8 cellular contexts compared by ENCODE assay signal in the genomic region with DNA sequence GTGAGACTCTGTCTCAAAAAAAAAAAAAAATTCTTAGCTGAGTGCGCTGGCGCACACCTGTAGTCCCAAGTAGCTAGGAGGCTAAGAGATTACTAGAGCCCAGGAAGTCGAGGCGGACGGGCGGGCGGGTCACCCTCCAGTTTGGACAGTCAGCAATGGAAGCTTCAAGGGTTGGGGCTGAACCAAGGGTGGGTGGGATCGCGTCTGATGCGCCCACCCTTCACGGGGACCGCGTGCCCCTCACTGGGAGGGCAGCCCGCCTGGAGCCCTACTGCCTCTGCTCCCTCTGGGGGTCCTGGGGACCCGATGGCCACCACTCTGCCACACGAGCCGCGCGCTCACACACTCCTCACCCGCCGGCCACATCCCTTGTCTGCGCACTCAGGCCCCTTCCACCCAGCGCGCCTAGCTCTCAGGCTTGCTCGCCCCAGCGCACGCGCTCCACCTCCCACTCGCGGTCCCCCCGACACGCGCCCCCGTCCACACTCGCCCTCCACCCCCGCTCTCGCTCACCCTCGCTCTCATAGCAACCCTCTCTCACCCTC. TPM values are rescaled to one million over a fixed set of nuclear protein-coding genes. Genes with fewer than 3 reads are reported as not detected.
DNase-seq lines count a peak whose midpoint lies in the region; ATAC-seq, FAIRE-seq and TF ChIP-seq lines count a peak whose summit lies in the region.

No MANE protein-coding gene starts in this region.

- CTCF ChIA-PET in GM12878 (lab: Yijun Ruan, JAX) = no interaction called here

- H3K27me3 Mint-ChIP-seq in activated CD4-positive, alpha-beta T cell treated with anti-CD3 and anti-CD28 coated beads, Interleukin-2, amount 10 ng/mL, durations not matched to agents 24 days and 14 days = no peaks in the 10 kb centered on the region
- no peaks in the 10 kb centered on the region for H3K27me3 Mint-ChIP-seq in type B pancreatic cell

- H3K36me3 ChIP-seq in GM12878 (ENCODE audit: control insufficient read depth in 2 of 2, insufficient read depth in 2 of 2, low read length in 1 of 2) (no peaks in the 10 kb centered on the region), lower lobe of right lung (no peaks in the 10 kb centered on the region)

- no peak for TF ChIP-seq RAD21 in GM12878 (IDR thresholded peaks at IDR 0.05; ENCODE audit: insufficient read depth, low read depth, low read length)

- peaks cover 19% of the 10 kb centered on the region for H3K79me2 ChIP-seq in GM12878 (ENCODE audit: control insufficient read depth, insufficient read depth, low read length)

- BruUV-seq in GM12878 (replicated peaks; lab: Mats Ljungman, UMichigan) = TSS peak; percentile 76

- peaks cover 18% of the 10 kb centered on the region for H3K4me1 Mint-ChIP-seq in activated CD4-positive, alpha-beta T cell treated with anti-CD3 and anti-CD28 coated beads, Interleukin-2, amount 10 ng/mL, durations not matched to agents 24 days and 14 days
- H3K4me1 Mint-ChIP-seq in type B pancreatic cell (ENCODE audit: unreplicated experiment) = peaks cover 11% of the 10 kb centered on the region

- under 1% methylated on average over 21 of the region's 38 CpGs for WGBS in GM12878 (ENCODE audit: insufficient coverage, insufficient replicate concordance, low lambda C conversion rate, missing lambda C conversion rate)

- FAIRE-seq in GM12878 (lab: Jason Lieb, UNC) = no peak

- SMC1A ChIA-PET in GM12878 (lab: Charles Lee; ENCODE audit: uncharacterized antibody, unreplicated experiment) = no interaction called here

- peak overlapping the region; percentile 94 for H3K27ac Mint-ChIP-seq in activated CD4-positive, alpha-beta T cell treated with anti-CD3 and anti-CD28 coated beads, Interleukin-2, amount 10 ng/mL, durations not matched to agents 24 days and 14 days
- H3K27ac Mint-ChIP-seq in type B pancreatic cell = no peak overlapping the region

- peak overlapping the region; percentile 97 for H3K4me3 Mint-ChIP-seq in activated CD4-positive, alpha-beta T cell treated with anti-CD3 and anti-CD28 coated beads, Interleukin-2, amount 10 ng/mL, durations not matched to agents 24 days and 14 days
- H3K4me3 Mint-ChIP-seq in type B pancreatic cell = peak overlapping the region; percentile 91

- POLR2A ChIA-PET in GM12878 (lab: Charles Lee) = interaction anchor here (0.6 to 1.3 kb wide), 6 partner anchors 15 to 705 kb away, joined by 3 to 7 read pairs (median 3); a partner anchor contains a TSS

- peak; percentile 64 for DNase-seq in activated CD4-positive, alpha-beta T cell treated with anti-CD3 and anti-CD28 coated beads, Interleukin-2, amount 10 ng/mL, durations not matched to agents 24 days and 14 days
- no peak for DNase-seq in activated CD4-positive, alpha-beta T cell treated with anti-CD3 and anti-CD28 coated beads for 1 hour
- DNase-seq in LNCaP clone FGC (ENCODE audit: low read depth) (no peak), GM12878 (ENCODE audit: low read depth, low spot score) (no peak), lower lobe of right lung (no peak), type B pancreatic cell (ENCODE audit: extremely low spot score, unreplicated experiment) (no peak), NCI-H1417 treated with DMSO at 0.1 percent for 48 hours (lab: John Stamatoyannopoulos, UW) (no peak)
- DNase-seq in activated effector memory CD4-positive, alpha-beta T cell treated with Interleukin-2 at 50 U/mL for 16 hours = no peak

- no peaks in the 10 kb centered on the region for H3K27me3 ChIP-seq in GM12878 (replicated peaks in 1 of 2; ENCODE audit: control insufficient read depth in 2 of 2, insufficient read depth in 2 of 2, low read length in 1 of 2)
- H3K27me3 ChIP-seq in lower lobe of right lung (ENCODE audit: low read depth) = no peaks in the 10 kb centered on the region

- intact Hi-C loops in activated CD4-positive, alpha-beta T cell treated with anti-CD3 and anti-CD28 coated beads, Interleukin-2, amount 10 ng/mL, durations not matched to agents 24 days and 14 days (cut with micrococcal nuclease) = loop anchor here (2.0 kb wide), 2 partner anchors 33 to 61 kb away; no protein-coding TSS in a partner anchor
- intact Hi-C loops in GM12878 (cut with micrococcal nuclease; ENCODE audit: unreplicated experiment) = loop anchor here (5.0 kb wide), 1 partner anchor 68 kb away; a partner anchor contains a TSS
- intact Hi-C loops in lower lobe of right lung (cut with DNase I) = no loop called here

- in situ Hi-C loops in GM12878 (cut with MboI) = no loop called here

- H3K27ac ChIP-seq in GM12878 (ENCODE audit: control insufficient read depth, insufficient read depth) = peak overlapping the region; percentile 52
- H3K27ac ChIP-seq in lower lobe of right lung = peak overlapping the region; percentile 90

- peak overlapping the region; percentile 94 for H3K4me3 ChIP-seq in LNCaP clone FGC (ENCODE audit: low read depth, low read length)
- H3K4me3 ChIP-seq in GM12878 = peak overlapping the region; percentile 100
- H3K4me3 ChIP-seq in lower lobe of right lung = peak overlapping the region; percentile 81

- no peaks in the 10 kb centered on the region for H4K20me1 ChIP-seq in GM12878 (ENCODE audit: control insufficient read depth, insufficient read depth)

- ATAC-seq in GM12878 = peak; percentile 51
- ATAC-seq in lower lobe of right lung = peak; percentile 18 to 38

- peak overlapping the region; percentile 81 for H3K4me2 ChIP-seq in GM12878 (ENCODE audit: control insufficient read depth, insufficient read depth)

- peaks cover 23% of the 10 kb centered on the region for H3K4me1 ChIP-seq in GM12878 (ENCODE audit: control insufficient read depth, insufficient read depth, low read length)
- H3K4me1 ChIP-seq in lower lobe of right lung = peaks cover 17% of the 10 kb centered on the region

- H3K9ac ChIP-seq in GM12878 (ENCODE audit: control insufficient read depth, insufficient read depth, low read length) = peak overlapping the region; percentile 77

- no peaks in the 10 kb centered on the region for H3K9me3 Mint-ChIP-seq in activated CD4-positive, alpha-beta T cell treated with anti-CD3 and anti-CD28 coated beads, Interleukin-2, amount 10 ng/mL, durations not matched to agents 24 days and 14 days
- no peaks in the 10 kb centered on the region for H3K9me3 Mint-ChIP-seq in type B pancreatic cell

- RAD21 ChIA-PET in GM12878 (lab: Charles Lee; ENCODE audit: unreplicated experiment) = interaction anchor here (0.8 kb wide), 1 partner anchor 15 kb away, joined by 3 read pairs; a partner anchor contains a TSS

- TF ChIP-seq CTCF in LNCaP clone FGC (IDR thresholded peaks at IDR 0.05; ENCODE audit: control insufficient read depth, extremely low read depth, insufficient read depth) (no peak), GM12878 (IDR thresholded peaks at IDR 0.05 in 2 of 3, conservative IDR thresholded peaks at IDR 0.05 in 1 of 3; ENCODE audit: control insufficient read depth in 2 of 3, extremely low read depth in 1 of 3, insufficient read depth in 1 of 3, low read depth in 3 of 3, low read length in 3 of 3) (no peak), lower lobe of right lung (IDR thresholded peaks at IDR 0.05) (no peak), type B pancreatic cell (conservative IDR thresholded peaks at IDR 0.05) (no peak)

- no peak for TF ChIP-seq POLR2A in GM12878 (IDR thresholded peaks at IDR 0.05; ENCODE audit: low read depth, low read length)

- no peak for TF ChIP-seq EP300 in GM12878 (IDR thresholded peaks at IDR 0.05; ENCODE audit: borderline replicate concordance in 1 of 2, control insufficient read depth in 1 of 2, low read depth in 2 of 2, low read length in 2 of 2)

- H3K9me3 ChIP-seq in GM12878 (replicated peaks; ENCODE audit: control insufficient read depth, insufficient read depth, low read length) (no peaks in the 10 kb centered on the region), lower lobe of right lung (no peaks in the 10 kb centered on the region)

- peak overlapping the region; percentile 87 for H2AFZ ChIP-seq in GM12878 (ENCODE audit: control insufficient read depth, low read depth, low read length)

- peaks cover 8% of the 10 kb centered on the region for H3K36me3 Mint-ChIP-seq in activated CD4-positive, alpha-beta T cell treated with anti-CD3 and anti-CD28 coated beads, Interleukin-2, amount 10 ng/mL, durations not matched to agents 24 days and 14 days (ENCODE audit: low read depth)
- H3K36me3 Mint-ChIP-seq in type B pancreatic cell = no peaks in the 10 kb centered on the region

RNA-seq across cellular contexts. Expression of a gene that starts 0.5 kb away (rescaled TPM):
- 99.7 and 109 TPM in 2 replicates for total RNA-seq in activated CD4-positive, alpha-beta T cell treated with anti-CD3 and anti-CD28 coated beads, Interleukin-2, amount 10 ng/mL, durations not matched to agents 24 days and 14 days
- 35.6 and 47.2 TPM in 2 replicates for total RNA-seq in GM12878 (2013; cell fraction: nucleolus; rRNA removed)
- total RNA-seq in GM12878 (2014; rRNA removed) = 20.7 and 30.2 TPM in 2 replicates
- total RNA-seq in GM12878 (2014; rRNA removed; fragmentation: Illumina TruSeq; extraction: Trizol) = 15.5 and 16.7 TPM in 2 replicates
- total RNA-seq in GM12878 (2021) = 48.5 and 54.2 TPM in 2 replicates
- 17.6 TPM for polyA plus RNA-seq in GM12878 (2011; ENCODE audit: low read depth)
- polyA plus RNA-seq in GM12878 (2011; rRNA removed) = 15.5 and 30.1 TPM in 2 replicates
- polyA plus RNA-seq in GM12878 (2011; cell fraction: cytosol; rRNA removed) = 45.8 and 56.7 TPM in 2 replicates
- polyA plus RNA-seq in GM12878 (2011; cell fraction: nucleus; rRNA removed) = 53.3 and 64.0 TPM in 2 replicates
- 30.5 and 35.3 TPM in 2 replicates for polyA plus RNA-seq in GM12878 (2012)
- 11.1 and 20.2 TPM in 2 replicates for polyA plus RNA-seq in GM12878 (2014; fragmentation: Illumina TruSeq; extraction: Trizol)
- polyA plus RNA-seq in GM12878 (2014; fragmentation: Nextera tagmentation; extraction: Ambion mirVana) = 10 to 100 TPM in 1 of 2 experiments, 1 to 10 TPM in 1; 4.8 to 10.1 TPM
- polyA plus RNA-seq in GM12878 (2014; rRNA removed) = 38.9 and 40.2 TPM in 2 replicates
- 10 to 100 TPM; 63.3 to 75.2 TPM for polyA plus RNA-seq in GM12878 (2016; fragmentation: Nextera tagmentation; extraction: Ambion mirVana)
- polyA minus RNA-seq in GM12878 (2011; rRNA and poly(A)+ RNA removed) = 36.6 and 44.7 TPM in 2 replicates
- polyA minus RNA-seq in GM12878 (2011; cell fraction: cytosol; rRNA and poly(A)+ RNA removed) = 19.8 and 21.9 TPM in 2 replicates
- 18.6 and 24.4 TPM in 2 replicates for polyA minus RNA-seq in GM12878 (2011; cell fraction: nucleus; rRNA and poly(A)+ RNA removed)
- total RNA-seq in lower lobe of right lung = 65.0 TPM
- total RNA-seq in type B pancreatic cell (ENCODE audit: low replicate concordance) = 98.9 and 100 TPM in 2 replicates

RNA-seq across cellular contexts. Expression of a gene that starts 15.6 kb away (rescaled TPM):
- 51.4 and 53.8 TPM in 2 replicates for total RNA-seq in activated CD4-positive, alpha-beta T cell treated with anti-CD3 and anti-CD28 coated beads, Interleukin-2, amount 10 ng/mL, durations not matched to agents 24 days and 14 days
- total RNA-seq in GM12878 (2013; cell fraction: nucleolus; rRNA removed) = 81.6 and 92.4 TPM in 2 replicates
- total RNA-seq in GM12878 (2014; rRNA removed) (12.8 and 15.1 TPM in 2 replicates), GM12878 (2014; rRNA removed; fragmentation: Illumina TruSeq; extraction: Trizol) (17.7 TPM in 2 replicates), GM12878 (2021) (42.0 and 46.8 TPM in 2 replicates), lower lobe of right lung (130 TPM), type B pancreatic cell (ENCODE audit: low replicate concordance) (82.6 and 109 TPM in 2 replicates)
- polyA plus RNA-seq in GM12878 (2011; ENCODE audit: low read depth) = 27.9 TPM
- polyA plus RNA-seq in GM12878 (2011; rRNA removed) (23.2 and 34.8 TPM in 2 replicates), GM12878 (2014; fragmentation: Illumina TruSeq; extraction: Trizol) (39.6 and 48.8 TPM in 2 replicates), GM12878 (2014; fragmentation: Nextera tagmentation; extraction: Ambion mirVana) (1 to 10 TPM in 1 of 2 experiments, under 1 TPM in 1; 0.58 to 2.6 TPM), GM12878 (2014; rRNA removed) (26.4 and 32.6 TPM in 2 replicates), GM12878 (2016; fragmentation: Nextera tagmentation; extraction: Ambion mirVana) (10 to 100 TPM; 14.4 to 18.8 TPM)
- 27.5 and 29.6 TPM in 2 replicates for polyA plus RNA-seq in GM12878 (2011; cell fraction: cytosol; rRNA removed)
- polyA plus RNA-seq in GM12878 (2011; cell fraction: nucleus; rRNA removed) = 106 and 121 TPM in 2 replicates
- polyA plus RNA-seq in GM12878 (2012) = 21.7 and 22.3 TPM in 2 replicates
- 40.8 and 41.6 TPM in 2 replicates for polyA minus RNA-seq in GM12878 (2011; rRNA and poly(A)+ RNA removed)
- 24.7 and 32.3 TPM in 2 replicates for polyA minus RNA-seq in GM12878 (2011; cell fraction: cytosol; rRNA and poly(A)+ RNA removed)
- polyA minus RNA-seq in GM12878 (2011; cell fraction: nucleus; rRNA and poly(A)+ RNA removed) = 23.9 and 38.2 TPM in 2 replicates
